15 cellular contexts compared by ENCODE assay signal in genomic region chr4:3614731-3614980, GRCh38.
DNase-seq lines count a peak whose midpoint lies in the region; FAIRE-seq and TF ChIP-seq lines count a peak whose summit lies in the region.
"Had no signal": no experiment of that assay in that cellular context is flagged by ENCODE, and none has a peak within 500 bp of the region (broad histone marks: within the 10 kb centered on the region; RNA-seq: fewer than 3 reads in every experiment).

No MANE protein-coding gene starts in this region.

- H3K4me1 Mint-ChIP-seq in astrocyte (ENCODE audit: low read depth, unreplicated experiment) (peaks cover 10% of the 10 kb centered on the region), nephron progenitor cell (peaks cover 64% of the 10 kb centered on the region)
- H3K4me1 Mint-ChIP-seq: CD4-positive, alpha-beta memory T cell; IgD-negative memory B cell had no signal

- no TSS peak for BruUV-seq in mammary epithelial cell (replicated peaks; lab: Mats Ljungman, UMichigan)

- TF ChIP-seq CTCF in C4-2B (conservative IDR thresholded peaks at IDR 0.05) (no peak), astrocyte (IDR thresholded peaks at IDR 0.05; ENCODE audit: insufficient read depth, low read depth, low read length) (no peak), nephron progenitor cell (IDR thresholded peaks at IDR 0.05) (no peak), sigmoid colon (IDR thresholded peaks at IDR 0.05) (no peak), mammary epithelial cell (conservative IDR thresholded peaks at IDR 0.05 in 1 of 2, IDR thresholded peaks at IDR 0.05 in 1 of 2; ENCODE audit: extremely low read depth in 1 of 2, insufficient read depth in 1 of 2, low read depth in 1 of 2, low read length in 2 of 2) (no peak)

- FAIRE-seq in astrocyte (lab: Jason Lieb, UNC) (no peak), frontal cortex (lab: Jason Lieb, UNC) (no peak)
- FAIRE-seq: GM12878, GM18507, H54 had no signal

- H3K9me3 ChIP-seq in astrocyte (ENCODE audit: insufficient read depth, low read depth, low read length): peaks cover 5% of the 10 kb centered on the region
- H3K9me3 ChIP-seq in sigmoid colon: no peaks in the 10 kb centered on the region
- H3K9me3 ChIP-seq in mammary epithelial cell (replicated peaks; ENCODE audit: insufficient read depth, low read length): peaks cover 7% of the 10 kb centered on the region

- H4K20me1 ChIP-seq in astrocyte (ENCODE audit: insufficient read depth, low read length): no peaks in the 10 kb centered on the region
- H4K20me1 ChIP-seq in mammary epithelial cell (ENCODE audit: insufficient read depth, low read length): no peaks in the 10 kb centered on the region
- H4K20me1 ChIP-seq: BLaER1 treated with 17β-estradiol and CSF1 and Interleukin-3, amounts not matched to agents 10 nM and 100 nM had no signal

- H3K4me1 ChIP-seq in astrocyte (ENCODE audit: insufficient read depth, low read length) (no peaks in the 10 kb centered on the region), sigmoid colon (peaks cover 0 to 7% (median 3%) of the 10 kb centered on the region in 4 donors), mammary epithelial cell (ENCODE audit: insufficient read depth, low read length) (no peaks in the 10 kb centered on the region)
- H3K4me1 ChIP-seq: BLaER1 treated with 17β-estradiol and CSF1 and Interleukin-3, amounts not matched to agents 10 nM and 100 nM had no signal

- no peak overlapping the region for H3K9ac ChIP-seq in astrocyte (ENCODE audit: low read length)
- no peak overlapping the region for H3K9ac ChIP-seq in mammary epithelial cell (ENCODE audit: insufficient read depth, low read length)
- H3K9ac ChIP-seq: BLaER1 treated with 17β-estradiol and CSF1 and Interleukin-3, amounts not matched to agents 10 nM and 100 nM; GM23248 had no signal

- TF ChIP-seq EP300 in sigmoid colon (IDR thresholded peaks at IDR 0.05): no peak

- no peaks in the 10 kb centered on the region for H3K36me3 ChIP-seq in astrocyte (ENCODE audit: insufficient read depth, low read length)
- H3K36me3 ChIP-seq in sigmoid colon: no peaks in the 10 kb centered on the region
- no peaks in the 10 kb centered on the region for H3K36me3 ChIP-seq in mammary epithelial cell (ENCODE audit: insufficient read depth, low read length)
- H3K36me3 ChIP-seq: BLaER1 treated with 17β-estradiol and CSF1 and Interleukin-3, amounts not matched to agents 10 nM and 100 nM had no signal

- H3K79me2 ChIP-seq in astrocyte (ENCODE audit: insufficient read depth, low read length) (no peaks in the 10 kb centered on the region), mammary epithelial cell (ENCODE audit: insufficient read depth, low read length) (no peaks in the 10 kb centered on the region)

- intact Hi-C loops in sigmoid colon (cut with DNase I): no loop called here
- intact Hi-C loops in mammary epithelial cell (cut with micrococcal nuclease): no loop called here

- H3K9me3 Mint-ChIP-seq in astrocyte (ENCODE audit: unreplicated experiment) (peaks cover 7% of the 10 kb centered on the region), nephron progenitor cell (peaks cover 21% of the 10 kb centered on the region)

- WGBS in sigmoid colon, 2 donors: 84 to 89% methylated on average over 8 of the region's 8 CpGs
- 14% methylated on average over 1 of the region's 8 CpGs for WGBS in mammary epithelial cell (ENCODE audit: low coverage, missing lambda C conversion rate)

- H3K27me3 Mint-ChIP-seq in astrocyte (ENCODE audit: low read depth, unreplicated experiment) (peaks cover 27% of the 10 kb centered on the region), nephron progenitor cell (ENCODE audit: low read depth, poor library complexity) (peaks cover 13% of the 10 kb centered on the region)
- H3K27me3 Mint-ChIP-seq: IgD-negative memory B cell had no signal

- H3K27me3 ChIP-seq in astrocyte (ENCODE audit: insufficient read depth, low read length): no peaks in the 10 kb centered on the region
- peaks cover 0 to 14% (median 0%) of the 10 kb centered on the region in 3 donors for H3K27me3 ChIP-seq in sigmoid colon
- H3K27me3 ChIP-seq in mammary epithelial cell (ENCODE audit: insufficient read depth, low read length): no peaks in the 10 kb centered on the region
- H3K27me3 ChIP-seq: BLaER1 treated with 17β-estradiol and CSF1 and Interleukin-3, amounts not matched to agents 10 nM and 100 nM had no signal

- CTCF ChIA-PET in mammary epithelial cell (lab: Charles Lee; ENCODE audit: low non-redundant PET): no interaction called here

- no peak overlapping the region for H3K4me2 ChIP-seq in astrocyte (ENCODE audit: low read length)
- H3K4me2 ChIP-seq in mammary epithelial cell (ENCODE audit: insufficient read depth, low read depth, low read length): no peak overlapping the region
- H3K4me2 ChIP-seq: BLaER1 treated with 17β-estradiol and CSF1 and Interleukin-3, amounts not matched to agents 10 nM and 100 nM had no signal

- no peak for TF ChIP-seq POLR2A in sigmoid colon (IDR thresholded peaks at IDR 0.05)

- H3K27ac Mint-ChIP-seq in astrocyte (ENCODE audit: unreplicated experiment) (peak overlapping the region; percentile 47), nephron progenitor cell (peak overlapping the region; percentile 67)
- H3K27ac Mint-ChIP-seq: CD4-positive, alpha-beta memory T cell; IgD-negative memory B cell had no signal

- H3K4me3 ChIP-seq in astrocyte (ENCODE audit: insufficient read depth, low read depth, low read length): no peak overlapping the region
- H3K4me3 ChIP-seq in sigmoid colon: no peak overlapping the region
- H3K4me3 ChIP-seq in mammary epithelial cell (replicated peaks in 1 of 3; ENCODE audit: insufficient read depth in 1 of 3, low read depth in 2 of 3, low read length in 3 of 3): no peak overlapping the region
- H3K4me3 ChIP-seq: BLaER1 treated with 17β-estradiol and CSF1 and Interleukin-3, amounts not matched to agents 10 nM and 100 nM; GM12878; GM23248 had no signal

- H3K36me3 Mint-ChIP-seq in astrocyte (ENCODE audit: low read depth, unreplicated experiment) (no peaks in the 10 kb centered on the region), nephron progenitor cell (ENCODE audit: low read depth) (peaks cover 4% of the 10 kb centered on the region)
- H3K36me3 Mint-ChIP-seq: CD4-positive, alpha-beta memory T cell; IgD-negative memory B cell had no signal

- no peak overlapping the region for H3K4me3 Mint-ChIP-seq in astrocyte (ENCODE audit: unreplicated experiment)
- peak overlapping the region; percentile 9 for H3K4me3 Mint-ChIP-seq in nephron progenitor cell
- H3K4me3 Mint-ChIP-seq: CD4-positive, alpha-beta memory T cell; IgD-negative memory B cell had no signal

- in situ Hi-C loops in mammary epithelial cell (cut with MboI; ENCODE audit: low sequenced_read_pairs in 2 of 2): no loop called here

- dilution Hi-C loops in mammary epithelial cell (cut with HindIII; ENCODE audit: low sequenced_read_pairs): no loop called here

- H3K27ac ChIP-seq in C4-2B (peak overlapping the region; percentile 36), astrocyte (ENCODE audit: low read depth, low read length) (no peak overlapping the region), sigmoid colon (no peak overlapping the region), mammary epithelial cell (ENCODE audit: insufficient read depth, low read depth, low read length) (no peak overlapping the region)
- H3K27ac ChIP-seq: BLaER1 treated with 17β-estradiol and CSF1 and Interleukin-3, amounts not matched to agents 10 nM and 100 nM; GM23248 had no signal

- DNase-seq in astrocyte (ENCODE audit: low read depth) (no peak), nephron progenitor cell (no peak), sigmoid colon (peak; percentile 33), frontal cortex (ENCODE audit: low spot score in 2 of 2) (no peak), NCI-H1417 (lab: John Stamatoyannopoulos, UW) (no peak), mammary epithelial cell (no peak)
- DNase-seq: ACHN; CD4-positive, alpha-beta memory T cell had no signal

- no peak overlapping the region for H2AFZ ChIP-seq in astrocyte (ENCODE audit: low read depth, low read length)
- H2AFZ ChIP-seq in mammary epithelial cell (ENCODE audit: low read depth, low read length): no peak overlapping the region
- H2AFZ ChIP-seq: GM23248 had no signal
